8 cellular contexts compared by ENCODE assay signal in the genomic region with DNA sequence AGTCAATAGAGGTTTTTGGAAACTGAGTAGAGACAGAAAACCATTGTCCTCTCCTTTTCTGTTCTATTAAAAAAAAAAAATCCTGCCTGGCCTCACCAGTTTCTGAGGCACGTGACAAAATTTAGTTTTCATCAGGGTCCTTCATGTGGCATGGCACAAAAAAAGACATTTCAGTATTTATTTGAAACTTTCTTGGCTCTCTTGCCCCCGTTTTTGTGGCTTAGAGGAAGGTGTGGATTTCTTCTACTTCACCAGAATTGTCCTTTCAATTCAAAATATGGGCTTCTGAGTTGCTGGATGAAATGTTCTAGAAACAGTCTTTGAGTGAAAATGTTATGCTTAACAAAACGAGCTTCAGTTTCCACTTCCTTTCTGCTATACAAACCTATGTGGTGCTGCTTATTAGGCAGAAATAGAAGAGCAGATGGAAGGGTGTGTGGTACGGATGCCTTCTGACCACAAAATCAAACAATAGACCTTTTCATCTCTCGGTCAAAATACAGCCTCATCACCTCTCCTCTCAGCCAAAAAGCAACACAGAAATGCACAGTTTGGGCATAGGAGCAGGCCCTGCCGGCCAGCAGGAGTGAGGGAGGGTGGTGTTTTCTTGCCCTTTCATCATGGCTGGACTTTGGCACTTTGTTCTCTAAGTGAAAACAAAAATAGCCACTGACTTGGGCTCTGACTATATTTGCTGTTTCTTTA.
A peak's percentile ranks its signal among the peaks of the same experiment; 100 is the strongest.
DNase-seq lines count a peak whose midpoint lies in the region; ATAC-seq and TF ChIP-seq lines count a peak whose summit lies in the region.

No MANE protein-coding gene starts in this region.

- no TSS peak for BruUV-seq in Calu3 (replicated peaks; lab: Mats Ljungman, UMichigan)

- TF ChIP-seq CTCF in Calu3 (IDR thresholded peaks at IDR 0.05; ENCODE audit: unreplicated experiment): no peak

- peak overlapping the region; percentile 78 for H3K27ac Mint-ChIP-seq in activated naive CD4-positive, alpha-beta T cell treated with anti-CD3 and anti-CD28 coated beads, Interleukin-2, amount 10 ng/mL, durations not matched to agents 7 days and 5 days
- no peak overlapping the region for H3K27ac Mint-ChIP-seq in activated naive CD4-positive, alpha-beta T cell treated with anti-CD3 and anti-CD28 coated beads, Interleukin-2, amount 50 U/mL, for 72 hours
- no peak overlapping the region for H3K27ac Mint-ChIP-seq in Calu3 (ENCODE audit: unreplicated experiment)

- intact Hi-C loops in Calu3 (cut with micrococcal nuclease; ENCODE audit: unreplicated experiment): no loop called here

- CTCF ChIA-PET in activated naive CD4-positive, alpha-beta T cell treated with anti-CD3 and anti-CD28 coated beads, Interleukin-2, amount 10 ng/mL, durations not matched to agents 7 days and 5 days (lab: Charles Lee): interaction anchor here (1.1 kb wide), 1 partner anchor 292 kb away, joined by 3 read pairs; no protein-coding TSS in a partner anchor
- CTCF ChIA-PET in Calu3 (lab: Charles Lee): interaction anchor here (0.7 kb wide), 1 partner anchor 10 kb away, joined by 4 read pairs; no protein-coding TSS in a partner anchor

- H3K4me3 Mint-ChIP-seq in activated naive CD4-positive, alpha-beta T cell treated with anti-CD3 and anti-CD28 coated beads, Interleukin-2, amount 10 ng/mL, durations not matched to agents 7 days and 5 days: peak overlapping the region; percentile 19
- no peak overlapping the region for H3K4me3 Mint-ChIP-seq in Calu3 (ENCODE audit: low read depth, unreplicated experiment)

- peak; percentile 16 for DNase-seq in activated naive CD4-positive, alpha-beta T cell treated with anti-CD3 and anti-CD28 coated beads, Interleukin-2, amount 10 ng/mL, durations not matched to agents 7 days and 5 days
- DNase-seq in activated naive CD4-positive, alpha-beta T cell treated with anti-CD3 and anti-CD28 coated beads, Interleukin-2, amount 50 U/mL, for 72 hours (ENCODE audit: low spot score in 2 of 2): no peak
- DNase-seq in fibroblast of gingiva (ENCODE audit: low read depth) (peak; percentile 25), ureter (ENCODE audit: low spot score) (peak; percentile 10), inferior parietal cortex (ENCODE audit: extremely low spot score) (no peak), Calu3 (no peak)
- DNase-seq in stimulated activated CD4-positive, alpha-beta T cell treated with anti-CD3 and anti-CD28 coated beads, Interleukin-2, amount 100 ng/mL, for 24 hours: no peak

- peaks cover 68% of the 10 kb centered on the region for H3K27me3 Mint-ChIP-seq in activated naive CD4-positive, alpha-beta T cell treated with anti-CD3 and anti-CD28 coated beads, Interleukin-2, amount 10 ng/mL, durations not matched to agents 7 days and 5 days
- H3K27me3 Mint-ChIP-seq in Calu3 (ENCODE audit: unreplicated experiment): peaks cover 86% of the 10 kb centered on the region

- no peaks in the 10 kb centered on the region for H3K36me3 Mint-ChIP-seq in activated naive CD4-positive, alpha-beta T cell treated with anti-CD3 and anti-CD28 coated beads, Interleukin-2, amount 10 ng/mL, durations not matched to agents 7 days and 5 days
- peaks cover 5 to 11% of the 10 kb centered on the region in 2 donors for H3K36me3 Mint-ChIP-seq in activated naive CD4-positive, alpha-beta T cell treated with anti-CD3 and anti-CD28 coated beads, Interleukin-2, amount 50 U/mL, for 72 hours
- no peaks in the 10 kb centered on the region for H3K36me3 Mint-ChIP-seq in Calu3 (ENCODE audit: insufficient read depth, unreplicated experiment)

- peaks cover 60% of the 10 kb centered on the region for H3K4me1 Mint-ChIP-seq in activated naive CD4-positive, alpha-beta T cell treated with anti-CD3 and anti-CD28 coated beads, Interleukin-2, amount 10 ng/mL, durations not matched to agents 7 days and 5 days
- H3K4me1 Mint-ChIP-seq in Calu3 (ENCODE audit: low read depth, unreplicated experiment): peaks cover 13% of the 10 kb centered on the region

- peaks cover 2% of the 10 kb centered on the region for H3K9me3 Mint-ChIP-seq in activated naive CD4-positive, alpha-beta T cell treated with anti-CD3 and anti-CD28 coated beads, Interleukin-2, amount 10 ng/mL, durations not matched to agents 7 days and 5 days
- H3K9me3 Mint-ChIP-seq in activated naive CD4-positive, alpha-beta T cell treated with anti-CD3 and anti-CD28 coated beads, Interleukin-2, amount 50 U/mL, for 72 hours: no peaks in the 10 kb centered on the region
- H3K9me3 Mint-ChIP-seq in Calu3 (ENCODE audit: low read depth, unreplicated experiment): peaks cover 4% of the 10 kb centered on the region

- no peak for ATAC-seq in activated naive CD4-positive, alpha-beta T cell treated with anti-CD3 and anti-CD28 coated beads, Interleukin-2, amount 50 U/mL, for 72 hours
- peak; percentile 44 for ATAC-seq in HG03460 (IDR thresholded peaks at IDR 0.05; ENCODE audit: unreplicated experiment)

Comparison
In these comparisons a context has a peak if more than half of its experiments do, and no peak if none do; other contexts are left out.
1. DNase-seq: peak in activated naive CD4-positive, alpha-beta T cell treated with anti-CD3 and anti-CD28 coated beads, Interleukin-2, amount 10 ng/mL, durations not matched to agents 7 days and 5 days (single experiment), fibroblast of gingiva (single experiment) and ureter (single experiment); none in activated naive CD4-positive, alpha-beta T cell treated with anti-CD3 and anti-CD28 coated beads, Interleukin-2, amount 50 U/mL, for 72 hours (0 of 2), inferior parietal cortex (single experiment), Calu3 (single experiment) and stimulated activated CD4-positive, alpha-beta T cell treated with anti-CD3 and anti-CD28 coated beads, Interleukin-2, amount 100 ng/mL, for 24 hours (0 of 2).